Comparison of ENCODE assay signal across 8 cellular contexts in the genomic region with DNA sequence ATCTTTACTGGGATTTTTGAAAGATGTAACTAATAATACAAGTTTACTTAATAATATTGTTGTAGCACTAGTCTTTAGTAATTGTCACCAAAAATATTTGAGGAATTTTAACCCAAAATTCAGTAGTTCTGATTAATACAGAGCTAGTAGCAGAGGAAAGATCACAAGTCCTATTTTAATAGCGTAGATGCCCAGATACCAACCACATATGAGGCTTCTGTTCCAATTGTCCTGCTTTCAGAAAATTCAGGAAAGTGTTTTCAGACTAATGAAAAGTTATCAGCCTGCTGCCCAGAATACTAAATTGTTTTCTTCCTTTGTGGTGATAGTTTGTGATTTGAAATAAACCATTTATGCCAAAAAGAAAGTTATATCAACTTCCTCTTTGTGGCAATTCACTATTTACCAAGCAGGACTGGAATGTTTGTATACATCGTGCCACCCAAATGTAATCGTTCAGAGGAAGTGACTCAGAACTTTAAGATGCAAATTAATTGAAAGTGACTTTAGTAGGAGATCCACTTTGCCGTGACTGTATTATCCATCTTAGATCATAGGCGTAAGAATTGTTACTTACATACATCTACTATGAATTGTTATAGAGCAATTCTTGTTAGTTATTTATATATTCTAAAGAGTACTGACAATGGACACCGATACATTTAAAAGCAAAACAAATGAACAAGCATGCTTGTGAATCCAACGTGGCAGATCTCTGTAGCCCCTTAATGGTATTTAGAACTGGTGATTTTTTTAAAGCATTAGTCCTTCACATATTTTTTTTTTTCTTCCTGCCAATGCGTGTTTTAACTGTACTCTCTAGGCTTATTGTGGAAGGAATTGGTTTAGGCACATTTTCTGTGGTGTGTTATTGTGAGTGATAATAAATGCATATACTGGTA.
DNase-seq lines count a peak whose midpoint lies in the region; ATAC-seq and TF ChIP-seq lines count a peak whose summit lies in the region.
"Had no signal": no experiment of that assay in that cellular context is flagged by ENCODE, and none has a peak within 500 bp of the region (broad histone marks: within the 10 kb centered on the region; RNA-seq: fewer than 3 reads in every experiment).

No MANE protein-coding gene starts in this region.

- no peak overlapping the region for H2BK120ac ChIP-seq in H9 (ENCODE audit: low read depth, low read length, poor library complexity, severe bottlenecking)

- no peak overlapping the region for H3K27ac ChIP-seq in H9 (ENCODE audit: insufficient read length, low read depth, low read length)

- H3T11ph ChIP-seq in H9 (ENCODE audit: low read length): no peak overlapping the region

- no peaks in the 10 kb centered on the region for H3K79me1 ChIP-seq in H9 (ENCODE audit: insufficient read depth, low read depth, low read length, poor library complexity, severe bottlenecking)

- H3K36me3 ChIP-seq in skeletal muscle satellite cell (ENCODE audit: insufficient read depth, low read length): no peaks in the 10 kb centered on the region

- no peak overlapping the region for H3K56ac ChIP-seq in H9 (ENCODE audit: insufficient read length, low read depth, low read length)

- no CpG with 5 or more reads among the region's 8 CpGs for WGBS in H9 (ENCODE audit: extremely low coverage, insufficient read length, low lambda C conversion rate)

- H3K4me3 ChIP-seq in skeletal muscle satellite cell (ENCODE audit: low read length): no peak overlapping the region

- H3K23me2 ChIP-seq in H9 (ENCODE audit: insufficient read length, low read depth, low read length, poor library complexity, severe bottlenecking): no peaks in the 10 kb centered on the region

- H2BK5ac ChIP-seq in H9 (ENCODE audit: insufficient read length, low read length): no peak overlapping the region

- H3K27me3 ChIP-seq in skeletal muscle satellite cell (ENCODE audit: control insufficient read depth, insufficient read depth, low read length): no peaks in the 10 kb centered on the region
- H3K27me3 ChIP-seq in H9 (ENCODE audit: insufficient read depth, low read length): no peaks in the 10 kb centered on the region

- no peak overlapping the region for H3K18ac ChIP-seq in H9 (ENCODE audit: insufficient read length, low read depth, low read length)

- H4K5ac ChIP-seq in H9 (ENCODE audit: insufficient read length, low read depth, low read length): no peak overlapping the region

- H2BK15ac ChIP-seq in H9 (ENCODE audit: low read depth, low read length): no peak overlapping the region

- TF ChIP-seq CTCF in H9 (conservative IDR thresholded peaks at IDR 0.05): no peak

- no peak overlapping the region for H2AK5ac ChIP-seq in H9 (ENCODE audit: insufficient read length, low read length)

- H3K79me2 ChIP-seq in H9 (ENCODE audit: insufficient read depth, low read length): no peaks in the 10 kb centered on the region

- no peak overlapping the region for H2BK20ac ChIP-seq in H9 (ENCODE audit: low read depth, low read length, poor library complexity, severe bottlenecking)

- no peak overlapping the region for H3K4me3 Mint-ChIP-seq in activated T-helper 17 cell treated with anti-CD3 and anti-CD28 coated beads, Interleukin-2, amount 50 U/mL, for 72 hours
- no peak overlapping the region for H3K4me3 Mint-ChIP-seq in H9
- H3K4me3 Mint-ChIP-seq: T-helper 1 cell treated with Interleukin-12 subunit alpha and Interleukin-12 subunit beta and Interleukin-4 antibody, amounts not matched to agents 30 μg/mL and 1 μg/mL, for 36 hours had no signal

- H4K20me1 ChIP-seq in H9 (ENCODE audit: control insufficient read depth, insufficient read depth, insufficient read length): no peaks in the 10 kb centered on the region

- no peak overlapping the region for H3K23ac ChIP-seq in H9 (ENCODE audit: insufficient read length, low read depth, low read length)

- DNase-seq in COLO668 (lab: John Stamatoyannopoulos, UW; ENCODE audit: unreplicated experiment): no peak
- no peak for DNase-seq in effector CD8-positive, alpha-beta T cell (lab: John Stamatoyannopoulos, UW)
- no peak for DNase-seq in H9

- H3K4me1 ChIP-seq in skeletal muscle satellite cell (ENCODE audit: control insufficient read depth, insufficient read depth, low read length) (peaks cover 29% of the 10 kb centered on the region), H9 (ENCODE audit: insufficient read depth, low read length) (peaks cover 7% of the 10 kb centered on the region; the same call in 1 of the 2 replicates)

- peaks cover 5% of the 10 kb centered on the region for H3K9me3 Mint-ChIP-seq in activated T-helper 17 cell treated with anti-CD3 and anti-CD28 coated beads, Interleukin-2, amount 50 U/mL, for 72 hours
- peaks cover 10 to 12% of the 10 kb centered on the region in 2 experiments; a peak in 4 of 5 replicates for H3K9me3 Mint-ChIP-seq in H9

- H4K91ac ChIP-seq in H9 (ENCODE audit: insufficient read length, low read depth, low read length): no peak overlapping the region

- no peak overlapping the region for H2AFZ ChIP-seq in H9 (ENCODE audit: low read length)

- no peak overlapping the region for H2BK12ac ChIP-seq in H9 (ENCODE audit: insufficient read length, low read depth, low read length)

- H4K8ac ChIP-seq in H9 (replicated peaks; ENCODE audit: insufficient read length, low read depth, low read length): no peak overlapping the region

- no peak overlapping the region for H3K14ac ChIP-seq in H9 (ENCODE audit: insufficient read depth, low read length)

- H3K36me3 Mint-ChIP-seq in activated T-helper 17 cell treated with anti-CD3 and anti-CD28 coated beads, Interleukin-2, amount 50 U/mL, for 72 hours (ENCODE audit: low read depth): peaks cover 21% of the 10 kb centered on the region
- peaks cover 10 to 24% (median 13%) of the 10 kb centered on the region in 3 experiments for H3K36me3 Mint-ChIP-seq in H9 (ENCODE audit: insufficient read depth in 1 of 3, low read depth in 3 of 3)

- H3K9ac ChIP-seq in skeletal muscle satellite cell (ENCODE audit: low read depth, low read length) (peak overlapping the region; percentile 15), H9 (ENCODE audit: extremely low read depth, insufficient read length, low read length) (no peak overlapping the region)

- peak overlapping the region; percentile 22 for H3K4me2 ChIP-seq in skeletal muscle satellite cell (ENCODE audit: low read length)
- no peak overlapping the region for H3K4me2 ChIP-seq in H9 (ENCODE audit: insufficient read depth, insufficient read length, low read length)

- no peak overlapping the region for H3K4ac ChIP-seq in H9 (ENCODE audit: low read depth, low read length)

- H3K9me3 ChIP-seq in skeletal muscle satellite cell (replicated peaks; ENCODE audit: low read length) (no peaks in the 10 kb centered on the region), H9 (ENCODE audit: control insufficient read depth, low read depth, low read length) (no peaks in the 10 kb centered on the region)

- H3K27me3 Mint-ChIP-seq in activated T-helper 17 cell treated with anti-CD3 and anti-CD28 coated beads, Interleukin-2, amount 50 U/mL, for 72 hours: no peaks in the 10 kb centered on the region
- H3K27me3 Mint-ChIP-seq in H9 (ENCODE audit: low read depth): no peaks in the 10 kb centered on the region

- no peaks in the 10 kb centered on the region for H3K4me1 Mint-ChIP-seq in activated T-helper 17 cell treated with anti-CD3 and anti-CD28 coated beads, Interleukin-2, amount 50 U/mL, for 72 hours
- peaks cover 20 to 37% of the 10 kb centered on the region in 2 experiments for H3K4me1 Mint-ChIP-seq in H9

- H3K27ac Mint-ChIP-seq in activated T-helper 17 cell treated with anti-CD3 and anti-CD28 coated beads, Interleukin-2, amount 50 U/mL, for 72 hours: no peak overlapping the region
- H3K27ac Mint-ChIP-seq in H9: peak overlapping the region in 1 of 3 experiments; percentile 7; a peak in 1 of 7 replicates
- H3K27ac Mint-ChIP-seq: T-helper 1 cell treated with Interleukin-12 subunit alpha and Interleukin-12 subunit beta and Interleukin-4 antibody, amounts not matched to agents 30 μg/mL and 1 μg/mL, for 36 hours had no signal

- ATAC-seq in GM21381 (IDR thresholded peaks at IDR 0.05; ENCODE audit: unreplicated experiment) (peak; percentile 78), HG03565 (IDR thresholded peaks at IDR 0.05; ENCODE audit: unreplicated experiment) (peak; percentile 72)
- ATAC-seq in activated T-helper 17 cell treated with anti-CD3 and anti-CD28 coated beads, Interleukin-2, amount 50 U/mL, for 72 hours (replicated peaks): peak; percentile 24

Comparison
In these comparisons a context has a peak if more than half of its experiments do, and no peak if none do; other contexts are left out.
1. ATAC-seq: peak in every context shown above with its lines; median percentile 78 in GM21381; 72 in HG03565; 24 in activated T-helper 17 cell treated with anti-CD3 and anti-CD28 coated beads, Interleukin-2, amount 50 U/mL, for 72 hours.